In genomic region chr3:36837089-36837488, GRCh38 we compare ENCODE assay signal across 1 cellular context.
TF ChIP-seq lines count a peak whose summit lies in the region.

No MANE protein-coding gene starts in this region.

TF ChIP-seq in HCT116, 20 proteins besides CTCF, POLR2A, EP300 and RAD21:
- TF ChIP-seq REST (IDR thresholded peaks at IDR 0.05; ENCODE audit: low read depth) (no peak), FOSL1 (IDR thresholded peaks at IDR 0.05; ENCODE audit: low read depth) (no peak), JUND (IDR thresholded peaks at IDR 0.05) (no peak), ZFX (IDR thresholded peaks at IDR 0.05) (no peak), SP1 (IDR thresholded peaks at IDR 0.05; ENCODE audit: low read depth) (no peak), ZNF274 (IDR thresholded peaks at IDR 0.05; ENCODE audit: low read depth, low read length) (no peak), SIN3A (IDR thresholded peaks at IDR 0.05; ENCODE audit: low read depth) (no peak), YY1 (IDR thresholded peaks at IDR 0.05; ENCODE audit: extremely low read depth, insufficient replicate concordance, low read depth, low read length) (no peak), CEBPB (IDR thresholded peaks at IDR 0.05; ENCODE audit: low read depth) (no peak), POLR2AphosphoS5 (IDR thresholded peaks at IDR 0.05; ENCODE audit: low read depth, low read length) (no peak), ELF1 (IDR thresholded peaks at IDR 0.05; ENCODE audit: borderline replicate concordance, low read depth) (no peak), EZH2phosphoT487 (IDR thresholded peaks at IDR 0.05; ENCODE audit: borderline replicate concordance) (no peak), TCF7L2 (IDR thresholded peaks at IDR 0.05; ENCODE audit: borderline replicate concordance, extremely low read depth, insufficient read depth, insufficient read length) (no peak), MAX (IDR thresholded peaks at IDR 0.05) (no peak), CBX3 (IDR thresholded peaks at IDR 0.05; ENCODE audit: low read depth) (no peak), EGR1 (IDR thresholded peaks at IDR 0.05; ENCODE audit: low read depth) (no peak), ATF3 (IDR thresholded peaks at IDR 0.05) (no peak)
